Comparison of ENCODE assay signal across 9 cellular contexts in genomic region chr14:68146812-68147211, GRCh38.
DNase-seq lines count a peak whose midpoint lies in the region; ATAC-seq, FAIRE-seq and TF ChIP-seq lines count a peak whose summit lies in the region.
"Had no signal": no experiment of that assay in that cellular context is flagged by ENCODE, and none has a peak within 500 bp of the region (broad histone marks: within the 10 kb centered on the region; RNA-seq: fewer than 3 reads in every experiment).

No MANE protein-coding gene starts in this region.

- H3K4me1 ChIP-seq in astrocyte (ENCODE audit: insufficient read depth, low read length) (peaks cover 35% of the 10 kb centered on the region), kidney (ENCODE audit: control insufficient read depth in 1 of 2, insufficient read depth in 1 of 2, low read depth in 1 of 2, low read length in 2 of 2) (peaks cover 13 to 26% of the 10 kb centered on the region in 2 donors), thyroid gland (peaks cover 20 to 43% of the 10 kb centered on the region in 2 donors)

- no peaks in the 10 kb centered on the region for H3K27me3 Mint-ChIP-seq in astrocyte (ENCODE audit: low read depth, unreplicated experiment)

- no peaks in the 10 kb centered on the region for H3K36me3 Mint-ChIP-seq in astrocyte (ENCODE audit: low read depth, unreplicated experiment)

- H3K4me2 ChIP-seq in astrocyte (ENCODE audit: low read length), result peak overlapping the region; percentile 68

- H3K79me2 ChIP-seq in astrocyte (ENCODE audit: insufficient read depth, low read length), result no peaks in the 10 kb centered on the region

- TF ChIP-seq POLR2A in thyroid gland (IDR thresholded peaks at IDR 0.05), result no peak

- H4K20me1 ChIP-seq in astrocyte (ENCODE audit: insufficient read depth, low read length), result no peaks in the 10 kb centered on the region

- H3K9me3 Mint-ChIP-seq in astrocyte (ENCODE audit: unreplicated experiment), result peaks cover 8% of the 10 kb centered on the region

- FAIRE-seq in astrocyte (lab: Jason Lieb, UNC) (peak; percentile 100), kidney (lab: Jason Lieb, UNC) (no peak)

- intact Hi-C loops in kidney (cut with DNase I), result no loop called here
- intact Hi-C loops in thyroid gland (cut with DNase I), result no loop called here
- intact Hi-C loops in dorsolateral prefrontal cortex (cut with DNase I), result no loop called here

- H2AFZ ChIP-seq in astrocyte (ENCODE audit: low read depth, low read length), result no peak overlapping the region

- peaks cover 56% of the 10 kb centered on the region for H3K4me1 Mint-ChIP-seq in astrocyte (ENCODE audit: low read depth, unreplicated experiment)

- 17 to 30% methylated on average over 3 of the region's 3 CpGs for WGBS in thyroid gland, 2 donors

- H3K27ac Mint-ChIP-seq in astrocyte (ENCODE audit: unreplicated experiment), result peak overlapping the region; percentile 98

- H3K9me3 ChIP-seq in astrocyte (ENCODE audit: insufficient read depth, low read depth, low read length) (no peaks in the 10 kb centered on the region), kidney (ENCODE audit: control insufficient read depth in 1 of 2, low read length in 2 of 2) (no peaks in the 10 kb centered on the region), thyroid gland (no peaks in the 10 kb centered on the region)

- H3K4me3 Mint-ChIP-seq in astrocyte (ENCODE audit: unreplicated experiment), result peak overlapping the region; percentile 47

- no peak overlapping the region for H3K4me3 ChIP-seq in HFF-Myc (replicated peaks; ENCODE audit: low read depth, low read length)
- H3K4me3 ChIP-seq in astrocyte (ENCODE audit: insufficient read depth, low read depth, low read length), result peak overlapping the region; percentile 9
- no peak overlapping the region for H3K4me3 ChIP-seq in kidney (ENCODE audit: low read length in 2 of 2)
- H3K4me3 ChIP-seq in thyroid gland (replicated peaks in 1 of 3), result no peak overlapping the region
- no peak overlapping the region for H3K4me3 ChIP-seq in dorsolateral prefrontal cortex

- H3K27ac ChIP-seq in astrocyte (ENCODE audit: low read depth, low read length), result peak overlapping the region; percentile 79
- peak overlapping the region; percentile 12 to 35 for H3K27ac ChIP-seq in kidney (ENCODE audit: low read depth in 2 of 2, low read length in 2 of 2)
- peak overlapping the region; percentile 67 to 75 (median 72) for H3K27ac ChIP-seq in thyroid gland
- H3K27ac ChIP-seq in dorsolateral prefrontal cortex, result no peak overlapping the region

- H3K9ac ChIP-seq in astrocyte (ENCODE audit: low read length) (peak overlapping the region; percentile 29), kidney (ENCODE audit: low read length in 2 of 2) (no peak overlapping the region)

- DNase-seq in HFF-Myc (ENCODE audit: extremely low read depth, low read depth) (peak; percentile 98), astrocyte (ENCODE audit: low read depth) (peak; percentile 99), kidney (no peak), thyroid gland (peak; percentile 66 to 69), globus pallidus (ENCODE audit: low spot score) (no peak), dorsolateral prefrontal cortex (no peak)
- DNase-seq: activated naive CD4-positive, alpha-beta T cell treated with anti-CD3 and anti-CD28 coated beads, Interleukin-2, amount 50 U/mL, for 16 hours had no signal

- ATAC-seq in GM18867 (IDR thresholded peaks at IDR 0.05; ENCODE audit: unreplicated experiment), result no peak
- no peak for ATAC-seq in GM19467 (IDR thresholded peaks at IDR 0.05; ENCODE audit: unreplicated experiment)

- no peak for TF ChIP-seq CTCF in HFF-Myc (IDR thresholded peaks at IDR 0.05; ENCODE audit: low read depth, low read length, missing control alignments)
- no peak for TF ChIP-seq CTCF in astrocyte (IDR thresholded peaks at IDR 0.05; ENCODE audit: insufficient read depth, low read depth, low read length)
- no peak for TF ChIP-seq CTCF in kidney (IDR thresholded peaks at IDR 0.05; ENCODE audit: borderline replicate concordance, extremely low read depth, insufficient read depth)
- no peak for TF ChIP-seq CTCF in thyroid gland (IDR thresholded peaks at IDR 0.05)
- no peak for TF ChIP-seq CTCF in dorsolateral prefrontal cortex (IDR thresholded peaks at IDR 0.05 in 54 of 56, conservative IDR thresholded peaks at IDR 0.05 in 2 of 56; ENCODE audit: low read depth in 1 of 56, partially characterized antibody in 56 of 56)

- H3K36me3 ChIP-seq in astrocyte (ENCODE audit: insufficient read depth, low read length) (no peaks in the 10 kb centered on the region), kidney (ENCODE audit: control insufficient read depth in 1 of 2, insufficient read depth in 2 of 2, low read length in 2 of 2) (no peaks in the 10 kb centered on the region), thyroid gland (no peaks in the 10 kb centered on the region)

- H3K27me3 ChIP-seq in astrocyte (ENCODE audit: insufficient read depth, low read length) (no peaks in the 10 kb centered on the region), thyroid gland (no peaks in the 10 kb centered on the region), dorsolateral prefrontal cortex (no peaks in the 10 kb centered on the region)

Comparison
In these comparisons a context has a peak if more than half of its experiments do, and no peak if none do; other contexts are left out.
1. DNase-seq: peak in HFF-Myc (single experiment), astrocyte (single experiment) and thyroid gland (2 of 2); none in kidney (single experiment), globus pallidus (single experiment) and dorsolateral prefrontal cortex (0 of 10).
2. H3K27ac ChIP-seq: peak in astrocyte (single experiment), kidney (2 of 2) and thyroid gland (3 of 3); none in dorsolateral prefrontal cortex (0 of 59).